Comparison of ENCODE assay signal across 12 cellular contexts in genomic region chr13:23268441-23268840, GRCh38.
DNase-seq lines count a peak whose midpoint lies in the region; ATAC-seq and TF ChIP-seq lines count a peak whose summit lies in the region.
"Had no signal": no experiment of that assay in that cellular context is flagged by ENCODE, and none has a peak within 500 bp of the region (broad histone marks: within the 10 kb centered on the region; RNA-seq: fewer than 3 reads in every experiment).

No MANE protein-coding gene starts in this region.

- H3K4me1 ChIP-seq in Peyer's patch (no peaks in the 10 kb centered on the region), foreskin keratinocyte (peaks cover 8% of the 10 kb centered on the region)

- H3K9me3 ChIP-seq in Peyer's patch = no peaks in the 10 kb centered on the region

- TF ChIP-seq CTCF in Peyer's patch (IDR thresholded peaks at IDR 0.05) (no peak), foreskin keratinocyte (conservative IDR thresholded peaks at IDR 0.05) (no peak)

- H3K27ac ChIP-seq in Peyer's patch = no peak overlapping the region
- H3K27ac ChIP-seq in foreskin keratinocyte = no peak overlapping the region
- H3K27ac ChIP-seq: 22Rv1, skin epidermis had no signal

- peak; percentile 70 to 82 for ATAC-seq in activated CD4-positive, CD25-positive, alpha-beta regulatory T cell treated with anti-CD3 and anti-CD28 coated beads, Interleukin-2, amount 50 U/mL, for 24 hours
- ATAC-seq in GM21423 (IDR thresholded peaks at IDR 0.05; ENCODE audit: unreplicated experiment) = peak; percentile 84
- ATAC-seq in HG03442 (IDR thresholded peaks at IDR 0.05; ENCODE audit: unreplicated experiment) = peak; percentile 96
- ATAC-seq in foreskin keratinocyte = no peak
- ATAC-seq: PC-3 had no signal

- no peak overlapping the region for H3K4me3 ChIP-seq in Peyer's patch
- H3K4me3 ChIP-seq: skin epidermis had no signal

- no peak for TF ChIP-seq POLR2A in Peyer's patch (IDR thresholded peaks at IDR 0.05)

- DNase-seq in activated CD4-positive, CD25-positive, alpha-beta regulatory T cell (lab: John Stamatoyannopoulos, UW) = no peak
- DNase-seq in stimulated activated CD4-positive, alpha-beta T cell treated with anti-CD3 and anti-CD28 coated beads, Interleukin-4, amount 100 ng/mL, for 1 hour = peak; percentile 33
- no peak for DNase-seq in NCI-H1694 (lab: John Stamatoyannopoulos, UW)
- DNase-seq in Peyer's patch = no peak
- no peak for DNase-seq in foreskin keratinocyte
- DNase-seq: NCI-H1930, PC-3 had no signal

- H3K36me3 ChIP-seq in Peyer's patch = no peaks in the 10 kb centered on the region

- H3K27me3 ChIP-seq in Peyer's patch (no peaks in the 10 kb centered on the region), foreskin keratinocyte (no peaks in the 10 kb centered on the region)
